In genomic region chr21:31696424-31696823, GRCh38 we compare ENCODE assay signal across 21 cellular contexts. TPM values are rescaled to one million over a fixed set of nuclear protein-coding genes. Genes with fewer than 3 reads are reported as not detected.
A peak's percentile ranks its signal among the peaks of the same experiment; 100 is the strongest.
DNase-seq lines count a peak whose midpoint lies in the region; ATAC-seq and TF ChIP-seq lines count a peak whose summit lies in the region.
"Had no signal": no experiment of that assay in that cellular context is flagged by ENCODE, and none has a peak within 500 bp of the region (broad histone marks: within the 10 kb centered on the region; RNA-seq: fewer than 3 reads in every experiment).

No MANE protein-coding gene starts in this region.

- TF ChIP-seq CTCF in neural crest cell (conservative IDR thresholded peaks at IDR 0.05) (no peak), GM13977 (IDR thresholded peaks at IDR 0.05; ENCODE audit: extremely low read depth, insufficient read depth, missing control alignments) (no peak)

- POLR2A ChIA-PET in T-cell (lab: Charles Lee), result no interaction called here

- in situ Hi-C loops in GM13977 (cut with MboI; ENCODE audit: low pct_unique_long_range_greater_than_20kb, low sequenced_read_pairs, unreplicated experiment), result no loop called here

- H3K27ac Mint-ChIP-seq in activated naive CD4-positive, alpha-beta T cell treated with anti-CD3 and anti-CD28 coated beads, Interleukin-2, amount 50 U/mL, for 24 hours, result peak overlapping the region; percentile 10
- no peak overlapping the region for H3K27ac Mint-ChIP-seq in activated naive CD4-positive, alpha-beta T cell treated with anti-CD3 and anti-CD28 coated beads, Interleukin-2, amount 10 ng/mL, durations not matched to agents 7 days and 5 days
- H3K27ac Mint-ChIP-seq in T-cell (peak overlapping the region; percentile 15 to 41), neural crest cell (ENCODE audit: unreplicated experiment) (peak overlapping the region; percentile 67)

- ATAC-seq in T-cell (replicated peaks in 1 of 4), result no peak
- ATAC-seq: A549 had no signal

- no peaks in the 10 kb centered on the region for H3K9me3 Mint-ChIP-seq in activated naive CD4-positive, alpha-beta T cell treated with anti-CD3 and anti-CD28 coated beads, Interleukin-2, amount 50 U/mL, for 24 hours
- no peaks in the 10 kb centered on the region for H3K9me3 Mint-ChIP-seq in activated naive CD4-positive, alpha-beta T cell treated with anti-CD3 and anti-CD28 coated beads, Interleukin-2, amount 10 ng/mL, durations not matched to agents 7 days and 5 days
- H3K9me3 Mint-ChIP-seq in T-cell, result no peaks in the 10 kb centered on the region
- no peaks in the 10 kb centered on the region for H3K9me3 Mint-ChIP-seq in neural crest cell
- H3K9me3 Mint-ChIP-seq: CD8-positive, alpha-beta memory T cell had no signal

- CTCF ChIA-PET in activated naive CD4-positive, alpha-beta T cell treated with anti-CD3 and anti-CD28 coated beads, Interleukin-2, amount 10 ng/mL, durations not matched to agents 7 days and 5 days (lab: Charles Lee), result no interaction called here
- CTCF ChIA-PET in T-cell (lab: Charles Lee), result no interaction called here

- peaks cover 8% of the 10 kb centered on the region for H3K4me1 Mint-ChIP-seq in activated naive CD4-positive, alpha-beta T cell treated with anti-CD3 and anti-CD28 coated beads, Interleukin-2, amount 50 U/mL, for 24 hours
- no peaks in the 10 kb centered on the region for H3K4me1 Mint-ChIP-seq in activated naive CD4-positive, alpha-beta T cell treated with anti-CD3 and anti-CD28 coated beads, Interleukin-2, amount 10 ng/mL, durations not matched to agents 7 days and 5 days
- H3K4me1 Mint-ChIP-seq in T-cell (peaks cover 0 to 11% (median 5%) of the 10 kb centered on the region in 3 donors), neural crest cell (peaks cover 4% of the 10 kb centered on the region)

- H3K27me3 Mint-ChIP-seq in activated naive CD4-positive, alpha-beta T cell treated with anti-CD3 and anti-CD28 coated beads, Interleukin-2, amount 50 U/mL, for 24 hours, result no peaks in the 10 kb centered on the region
- no peaks in the 10 kb centered on the region for H3K27me3 Mint-ChIP-seq in activated naive CD4-positive, alpha-beta T cell treated with anti-CD3 and anti-CD28 coated beads, Interleukin-2, amount 10 ng/mL, durations not matched to agents 7 days and 5 days
- H3K27me3 Mint-ChIP-seq in T-cell, result no peaks in the 10 kb centered on the region
- no peaks in the 10 kb centered on the region for H3K27me3 Mint-ChIP-seq in neural crest cell (ENCODE audit: low read depth)
- H3K27me3 Mint-ChIP-seq: CD8-positive, alpha-beta memory T cell had no signal

- peaks cover 25% of the 10 kb centered on the region for H3K36me3 Mint-ChIP-seq in activated naive CD4-positive, alpha-beta T cell treated with anti-CD3 and anti-CD28 coated beads, Interleukin-2, amount 50 U/mL, for 24 hours
- H3K36me3 Mint-ChIP-seq in activated naive CD4-positive, alpha-beta T cell treated with anti-CD3 and anti-CD28 coated beads, Interleukin-2, amount 10 ng/mL, durations not matched to agents 7 days and 5 days, result peaks cover 48% of the 10 kb centered on the region
- H3K36me3 Mint-ChIP-seq in T-cell, result peaks cover 55% of the 10 kb centered on the region
- peaks cover 22% of the 10 kb centered on the region for H3K36me3 Mint-ChIP-seq in neural crest cell (ENCODE audit: low read depth)

- DNase-seq in activated naive CD4-positive, alpha-beta T cell treated with anti-CD3 and anti-CD28 coated beads, Interleukin-2, amount 10 ng/mL, durations not matched to agents 7 days and 5 days, result no peak
- peak; percentile 41 for DNase-seq in D341Med (ENCODE audit: low spot score)
- DNase-seq in T-cell, result no peak
- DNase-seq in neural crest cell (ENCODE audit: low read depth, low spot score), result no peak
- no peak for DNase-seq in GM13977 (ENCODE audit: low spot score)
- no peak for DNase-seq in HuH-7.5 (ENCODE audit: low spot score)
- DNase-seq: AML-193; C1 segment of cervical spinal cord; Calu3; CD8-positive, alpha-beta memory T cell; DMS153; H7; MM.1S; NCI-H1694; NCI-H2029 treated with DMSO at 0.1 percent for 48 hours; NCI-H2227 treated with DMSO at 0.1 percent for 48 hours; NCI-H526 treated with DMSO at 0.1 percent for 48 hours; Right ventricle myocardium superior; RPMI8226 had no signal

- no peak overlapping the region for H3K4me3 Mint-ChIP-seq in activated naive CD4-positive, alpha-beta T cell treated with anti-CD3 and anti-CD28 coated beads, Interleukin-2, amount 50 U/mL, for 24 hours
- H3K4me3 Mint-ChIP-seq in activated naive CD4-positive, alpha-beta T cell treated with anti-CD3 and anti-CD28 coated beads, Interleukin-2, amount 10 ng/mL, durations not matched to agents 7 days and 5 days, result no peak overlapping the region
- H3K4me3 Mint-ChIP-seq in T-cell, result no peak overlapping the region
- no peak overlapping the region for H3K4me3 Mint-ChIP-seq in neural crest cell
- H3K4me3 Mint-ChIP-seq: CD8-positive, alpha-beta memory T cell had no signal

RNA-seq across cellular contexts. Expression of gene SCAF4, which starts 35.5 kb away (rescaled TPM):
- total RNA-seq in T-cell, result 10 to 100 TPM; 57.5 to 71.9 (median 62.4) TPM
- total RNA-seq in neural crest cell, result 71.8 and 74.3 TPM in 2 replicates

RNA-seq across cellular contexts. Expression of gene SOD1, which starts 36.9 kb away (rescaled TPM):
- total RNA-seq in T-cell, result 100 to 1,000 TPM; 143 to 167 (median 152) TPM
- 234 and 241 TPM in 2 replicates for total RNA-seq in neural crest cell
